Comparison of ENCODE assay signal across 10 cellular contexts in genomic region chr13:112073245-112074138, GRCh38. TPM values are rescaled to one million over a fixed set of nuclear protein-coding genes. Genes with fewer than 3 reads are reported as not detected.
A peak's percentile ranks its signal among the peaks of the same experiment; 100 is the strongest.
DNase-seq lines count a peak whose midpoint lies in the region; ATAC-seq and TF ChIP-seq lines count a peak whose summit lies in the region.
"Had no signal": no experiment of that assay in that cellular context is flagged by ENCODE, and none has a peak within 500 bp of the region (broad histone marks: within the 10 kb centered on the region; RNA-seq: fewer than 3 reads in every experiment).

No MANE protein-coding gene starts in this region.

- H3K27ac Mint-ChIP-seq in activated CD8-positive, alpha-beta memory T cell treated with anti-CD3 and anti-CD28 coated beads, Interleukin-2, amount 10 ng/mL, durations not matched to agents 7 days and 5 days = peak overlapping the region; percentile 35

- no peak for ATAC-seq in activated CD8-positive, alpha-beta memory T cell treated with anti-CD3 and anti-CD28 coated beads, Interleukin-2, amount 10 ng/mL, durations not matched to agents 7 days and 5 days
- ATAC-seq in HG03432 (IDR thresholded peaks at IDR 0.05; ENCODE audit: unreplicated experiment) (no peak), GM21528 (IDR thresholded peaks at IDR 0.05; ENCODE audit: low FRiP score, unreplicated experiment) (no peak)

- peaks cover 71% of the 10 kb centered on the region for H3K27me3 Mint-ChIP-seq in activated CD8-positive, alpha-beta memory T cell treated with anti-CD3 and anti-CD28 coated beads, Interleukin-2, amount 10 ng/mL, durations not matched to agents 7 days and 5 days

- no peak overlapping the region for H3K4me3 Mint-ChIP-seq in activated CD8-positive, alpha-beta memory T cell treated with anti-CD3 and anti-CD28 coated beads, Interleukin-2, amount 10 ng/mL, durations not matched to agents 7 days and 5 days

- H3K4me1 ChIP-seq in iPS-18a (ENCODE audit: control insufficient read depth, low read depth, low read length) (peaks cover 31% of the 10 kb centered on the region), stomach (peaks cover 11 to 29% (median 23%) of the 10 kb centered on the region in 4 donors)

- no peak for DNase-seq in activated CD8-positive, alpha-beta memory T cell treated with anti-CD3 and anti-CD28 coated beads, Interleukin-2, amount 10 ng/mL, durations not matched to agents 7 days and 5 days
- DNase-seq in activated CD8-positive, alpha-beta memory T cell treated with anti-CD3 and anti-CD28 coated beads for 24 hours = no peak
- peak; percentile 62 for DNase-seq in NCI-H510A treated with DMSO at 0.1 percent for 48 hours (lab: John Stamatoyannopoulos, UW)
- DNase-seq in stomach = no peak
- no peak for DNase-seq in SKM-1 (lab: John Stamatoyannopoulos, UW; ENCODE audit: unreplicated experiment)

- no peaks in the 10 kb centered on the region for H3K36me3 ChIP-seq in iPS-18a (ENCODE audit: control insufficient read depth, low read depth, low read length)
- no peaks in the 10 kb centered on the region for H3K36me3 ChIP-seq in stomach

- no peaks in the 10 kb centered on the region for H3K9me3 Mint-ChIP-seq in activated CD8-positive, alpha-beta memory T cell treated with anti-CD3 and anti-CD28 coated beads, Interleukin-2, amount 10 ng/mL, durations not matched to agents 7 days and 5 days (ENCODE audit: low read depth)

- WGBS in stomach, 5 donors = 3 to 5% (median 5%) methylated on average over 66 to 77 of the region's 77 CpGs

- intact Hi-C loops in stomach (cut with DNase I; ENCODE audit: low total_unique reads) = no loop called here

- H3K9me3 ChIP-seq in iPS-18a (ENCODE audit: control insufficient read depth, low read depth, low read length) (no peaks in the 10 kb centered on the region), stomach (no peaks in the 10 kb centered on the region)

- TF ChIP-seq POLR2A in stomach (IDR thresholded peaks at IDR 0.05) = no peak

- CTCF ChIA-PET in activated CD8-positive, alpha-beta memory T cell treated with anti-CD3 and anti-CD28 coated beads, Interleukin-2, amount 10 ng/mL, durations not matched to agents 7 days and 5 days (lab: Charles Lee) = no interaction called here

- H3K36me3 Mint-ChIP-seq in activated CD8-positive, alpha-beta memory T cell treated with anti-CD3 and anti-CD28 coated beads, Interleukin-2, amount 10 ng/mL, durations not matched to agents 7 days and 5 days = peaks cover 9% of the 10 kb centered on the region

- no peak for TF ChIP-seq CTCF in stomach (IDR thresholded peaks at IDR 0.05)

- H3K27me3 ChIP-seq in iPS-18a (ENCODE audit: control insufficient read depth, insufficient read depth, low read length) (peaks cover 85% of the 10 kb centered on the region), stomach (peaks cover 58 to 98% (median 81%) of the 10 kb centered on the region in 3 donors)

- H3K4me1 Mint-ChIP-seq in activated CD8-positive, alpha-beta memory T cell treated with anti-CD3 and anti-CD28 coated beads, Interleukin-2, amount 10 ng/mL, durations not matched to agents 7 days and 5 days = no peaks in the 10 kb centered on the region

- no peak overlapping the region for H3K9ac ChIP-seq in iPS-18a (ENCODE audit: low read length)

- TF ChIP-seq EP300 in stomach (IDR thresholded peaks at IDR 0.05) = no peak

- H3K27ac ChIP-seq in iPS-18a (ENCODE audit: low read length) (no peak overlapping the region), stomach (no peak overlapping the region)

- peak overlapping the region; percentile 57 for H3K4me3 ChIP-seq in iPS-18a (ENCODE audit: low read length)
- H3K4me3 ChIP-seq in stomach = peak overlapping the region in 3 of 4 donors; percentile 22 to 33 (median 29)

RNA-seq across cellular contexts. Expression of gene SOX1, which starts 6.5 kb away (rescaled TPM):
- total RNA-seq in activated CD8-positive, alpha-beta memory T cell treated with anti-CD3 and anti-CD28 coated beads, Interleukin-2, amount 10 ng/mL, durations not matched to agents 7 days and 5 days = not detected
- total RNA-seq in stomach = not detected
- not detected for polyA plus RNA-seq in stomach
- total RNA-seq: mononuclear cell, SK-MEL-5 had no signal
